Comparison of ENCODE assay signal across 14 cellular contexts in the genomic region with DNA sequence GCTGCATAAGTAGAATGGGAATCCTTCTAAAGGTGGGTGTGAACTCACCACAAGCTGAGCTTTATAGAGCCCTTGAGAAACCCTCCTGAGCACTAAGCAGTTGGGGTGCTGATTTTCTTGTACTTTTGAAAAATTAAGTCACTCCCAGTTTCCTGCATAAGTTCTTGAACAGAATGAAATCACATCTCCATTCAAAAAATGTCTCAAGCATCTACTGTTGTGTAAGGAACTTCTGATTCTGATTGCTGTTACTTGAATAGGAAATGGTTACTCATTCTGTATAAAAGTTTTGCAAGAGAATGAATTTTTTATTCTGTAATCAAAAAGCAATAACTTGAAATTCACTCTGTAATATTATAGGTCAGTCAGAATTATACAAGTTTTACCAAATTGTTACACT. TPM values are rescaled to one million over a fixed set of nuclear protein-coding genes. Genes with fewer than 3 reads are reported as not detected.
"Had no signal": no experiment of that assay in that cellular context is flagged by ENCODE, and none has a peak within 500 bp of the region (broad histone marks: within the 10 kb centered on the region; RNA-seq: fewer than 3 reads in every experiment).

No MANE protein-coding gene starts in this region.

- H3K27ac Mint-ChIP-seq: activated CD4-positive, alpha-beta T cell treated with anti-CD3 and anti-CD28 coated beads, Interleukin-2, amount 10 ng/mL, durations not matched to agents 7 days and 5 days; activated naive CD8-positive, alpha-beta T cell treated with anti-CD3 and anti-CD28 coated beads, Interleukin-2, amount 10 ng/mL, durations not matched to agents 7 days and 5 days; activated T-cell treated with anti-CD3 and anti-CD28 coated beads, Interleukin-2, amount 50 U/mL, for 72 hours; memory B cell; naive thymus-derived CD8-positive, alpha-beta T cell; T-helper 2 cell treated with Interferon-gamma antibody and Interleukin-4, amounts not matched to agents 5 μg/mL and 100 μg/mL, for 36 hours had no signal

- H3K9me3 ChIP-seq: gastroesophageal sphincter, sigmoid colon, stomach had no signal

- H3K4me3 Mint-ChIP-seq: activated CD4-positive, alpha-beta T cell treated with anti-CD3 and anti-CD28 coated beads, Interleukin-2, amount 10 ng/mL, durations not matched to agents 7 days and 5 days; activated naive CD8-positive, alpha-beta T cell treated with anti-CD3 and anti-CD28 coated beads, Interleukin-2, amount 10 ng/mL, durations not matched to agents 7 days and 5 days; activated T-cell treated with anti-CD3 and anti-CD28 coated beads, Interleukin-2, amount 50 U/mL, for 72 hours; memory B cell; naive thymus-derived CD8-positive, alpha-beta T cell; T-helper 2 cell treated with Interferon-gamma antibody and Interleukin-4, amounts not matched to agents 5 μg/mL and 100 μg/mL, for 36 hours had no signal

- H3K4me3 ChIP-seq: gastroesophageal sphincter, sigmoid colon, stomach had no signal

- H3K27ac ChIP-seq: gastroesophageal sphincter, parathyroid adenoma, sigmoid colon, stomach had no signal

- DNase-seq: activated CD4-positive, alpha-beta T cell treated with anti-CD3 and anti-CD28 coated beads, Interleukin-2, amount 10 ng/mL, durations not matched to agents 7 days and 5 days; activated CD8-positive, alpha-beta memory T cell treated with anti-CD3 and anti-CD28 coated beads, Interleukin-2, amount 50 U/mL, for 48 hours; activated naive CD8-positive, alpha-beta T cell treated with anti-CD3 and anti-CD28 coated beads, Interleukin-2, amount 10 ng/mL, durations not matched to agents 7 days and 5 days; activated T-cell treated with anti-CD3 and anti-CD28 coated beads, Interleukin-2, amount 50 U/mL, for 72 hours; islet precursor cell; naive thymus-derived CD8-positive, alpha-beta T cell; sigmoid colon; stimulated activated CD4-positive, alpha-beta T cell treated with anti-CD3 and anti-CD28 coated beads, Interleukin-12 subunit alpha, Interleukin-12 subunit beta, amount 100 ng/mL, for 4 hours; stimulated activated CD4-positive, alpha-beta T cell treated with anti-CD3 and anti-CD28 coated beads, Interleukin-2, amount 100 ng/mL, for 24 hours; stomach had no signal

- H3K9me3 Mint-ChIP-seq: activated CD4-positive, alpha-beta T cell treated with anti-CD3 and anti-CD28 coated beads, Interleukin-2, amount 10 ng/mL, durations not matched to agents 7 days and 5 days; activated naive CD8-positive, alpha-beta T cell treated with anti-CD3 and anti-CD28 coated beads, Interleukin-2, amount 10 ng/mL, durations not matched to agents 7 days and 5 days; activated T-cell treated with anti-CD3 and anti-CD28 coated beads, Interleukin-2, amount 50 U/mL, for 72 hours; memory B cell; naive thymus-derived CD8-positive, alpha-beta T cell; T-helper 2 cell treated with Interferon-gamma antibody and Interleukin-4, amounts not matched to agents 5 μg/mL and 100 μg/mL, for 36 hours had no signal

- H3K36me3 Mint-ChIP-seq: activated naive CD8-positive, alpha-beta T cell treated with anti-CD3 and anti-CD28 coated beads, Interleukin-2, amount 10 ng/mL, durations not matched to agents 7 days and 5 days; naive thymus-derived CD8-positive, alpha-beta T cell had no signal

- H3K27me3 ChIP-seq: gastroesophageal sphincter, sigmoid colon, stomach had no signal

- ATAC-seq: activated T-cell treated with anti-CD3 and anti-CD28 coated beads, Interleukin-2, amount 50 U/mL, for 72 hours; gastroesophageal sphincter; naive thymus-derived CD8-positive, alpha-beta T cell had no signal

- H3K4me1 Mint-ChIP-seq: activated CD4-positive, alpha-beta T cell treated with anti-CD3 and anti-CD28 coated beads, Interleukin-2, amount 10 ng/mL, durations not matched to agents 7 days and 5 days; activated naive CD8-positive, alpha-beta T cell treated with anti-CD3 and anti-CD28 coated beads, Interleukin-2, amount 10 ng/mL, durations not matched to agents 7 days and 5 days had no signal

- H3K4me1 ChIP-seq: sigmoid colon had no signal

RNA-seq across cellular contexts. Expression of a gene that starts 50.8 kb away (rescaled TPM):
- total RNA-seq: activated CD4-positive, alpha-beta T cell treated with anti-CD3 and anti-CD28 coated beads, Interleukin-2, amount 10 ng/mL, durations not matched to agents 7 days and 5 days had no signal
